Comparison of ENCODE assay signal across 20 cellular contexts in genomic region chr1:90936061-90936460, GRCh38.
DNase-seq lines count a peak whose midpoint lies in the region; ATAC-seq and TF ChIP-seq lines count a peak whose summit lies in the region.
"Had no signal": no experiment of that assay in that cellular context is flagged by ENCODE, and none has a peak within 500 bp of the region (broad histone marks: within the 10 kb centered on the region; RNA-seq: fewer than 3 reads in every experiment).

No MANE protein-coding gene starts in this region.

- no peak overlapping the region for H4K91ac ChIP-seq in H9 (ENCODE audit: insufficient read length, low read depth, low read length)

- TF ChIP-seq CTCF in Calu3 (IDR thresholded peaks at IDR 0.05; ENCODE audit: unreplicated experiment) (no peak), H9 (conservative IDR thresholded peaks at IDR 0.05) (no peak), fibroblast of pulmonary artery (IDR thresholded peaks at IDR 0.05; ENCODE audit: low read length, missing control alignments) (no peak)

- no peaks in the 10 kb centered on the region for H3K4me1 ChIP-seq in H9 (ENCODE audit: insufficient read depth, low read length)
- H3K4me1 ChIP-seq: SJCRH30 had no signal

- ATAC-seq in stimulated activated effector memory CD8-positive, alpha-beta T cell treated with anti-CD3 and anti-CD28 coated beads, Interleukin-12 subunit alpha, Interleukin-12 subunit beta, amount 100 ng/mL, for 72 hours = no peak
- no peak for ATAC-seq in GM21367 (IDR thresholded peaks at IDR 0.05; ENCODE audit: unreplicated experiment)

- H3K27me3 Mint-ChIP-seq in Calu3 (ENCODE audit: unreplicated experiment) = no peaks in the 10 kb centered on the region
- H3K27me3 Mint-ChIP-seq in H9 (ENCODE audit: low read depth) = no peaks in the 10 kb centered on the region
- H3K27me3 Mint-ChIP-seq in activated T-helper 2 cell treated with anti-CD3 and anti-CD28 coated beads, Interferon-gamma antibody, Interleukin-2, Interleukin-4, amounts not matched to agents 10 μg/mL and 5 μg/mL and 100 μg/mL, durations not matched to agents 14 hours and 24 hours and 36 hours (ENCODE audit: low read depth) = no peaks in the 10 kb centered on the region
- H3K27me3 Mint-ChIP-seq: CD8-positive, alpha-beta memory T cell had no signal

- H3K14ac ChIP-seq in H9 (ENCODE audit: insufficient read depth, low read length) = no peak overlapping the region

- DNase-seq in Calu3 (no peak), H9 (no peak), fibroblast of pulmonary artery (ENCODE audit: low read depth) (peak; percentile 19)
- DNase-seq in stimulated activated effector memory CD8-positive, alpha-beta T cell treated with anti-CD3 and anti-CD28 coated beads, Interleukin-12 subunit alpha, Interleukin-12 subunit beta, amount 100 ng/mL, for 72 hours (ENCODE audit: low spot score in 2 of 2) = no peak
- DNase-seq in stimulated activated CD4-positive, alpha-beta T cell treated with anti-CD3 and anti-CD28 coated beads, Interleukin-2, amount 100 ng/mL, for 48 hours = no peak
- DNase-seq in activated T-helper 2 cell treated with anti-CD3 and anti-CD28 coated beads, Interferon-gamma antibody, Interleukin-2, Interleukin-4, amounts not matched to agents 10 μg/mL and 5 μg/mL and 100 μg/mL, durations not matched to agents 14 hours and 24 hours and 36 hours (ENCODE audit: low spot score) = no peak
- DNase-seq: ACHN; C1 segment of cervical spinal cord; CD8-positive, alpha-beta memory T cell; GDM1; HFFc6; Kasumi-1; NCI-H1417; NCI-H1694 treated with DMSO at 0.1 percent for 48 hours; NCI-H2081 treated with DMSO at 0.1 percent for 48 hours; NCI-H2171 treated with DMSO at 0.1 percent for 48 hours; NCI-H524 treated with DMSO at 0.1 percent for 48 hours; NCI-H82; SJCRH30 had no signal

- no peak overlapping the region for H3K4ac ChIP-seq in H9 (ENCODE audit: low read depth, low read length)

- intact Hi-C loops in Calu3 (cut with micrococcal nuclease; ENCODE audit: unreplicated experiment) = loop anchor here (10.0 kb wide), 1 partner anchor 121 kb away; no protein-coding TSS in a partner anchor
- intact Hi-C loops in activated T-helper 2 cell treated with anti-CD3 and anti-CD28 coated beads, Interferon-gamma antibody, Interleukin-2, Interleukin-4, amounts not matched to agents 10 μg/mL and 5 μg/mL and 100 μg/mL, durations not matched to agents 14 hours and 24 hours and 36 hours (cut with micrococcal nuclease) = no loop called here

- H2BK15ac ChIP-seq in H9 (ENCODE audit: low read depth, low read length) = no peak overlapping the region

- H3T11ph ChIP-seq in H9 (ENCODE audit: low read length) = no peak overlapping the region

- no TSS peak for BruUV-seq in Calu3 (replicated peaks; lab: Mats Ljungman, UMichigan)

- no peaks in the 10 kb centered on the region for H3K23me2 ChIP-seq in H9 (ENCODE audit: insufficient read length, low read depth, low read length, poor library complexity, severe bottlenecking)

- H3K4me3 Mint-ChIP-seq in Calu3 (ENCODE audit: low read depth, unreplicated experiment) = peak overlapping the region; percentile 43
- no peak overlapping the region for H3K4me3 Mint-ChIP-seq in H9
- H3K4me3 Mint-ChIP-seq in stimulated activated effector memory CD8-positive, alpha-beta T cell treated with anti-CD3 and anti-CD28 coated beads, Interleukin-12 subunit alpha, Interleukin-12 subunit beta, amount 100 ng/mL, for 72 hours = no peak overlapping the region
- no peak overlapping the region for H3K4me3 Mint-ChIP-seq in activated T-helper 2 cell treated with anti-CD3 and anti-CD28 coated beads, Interferon-gamma antibody, Interleukin-2, Interleukin-4, amounts not matched to agents 10 μg/mL and 5 μg/mL and 100 μg/mL, durations not matched to agents 14 hours and 24 hours and 36 hours (ENCODE audit: low read depth)
- H3K4me3 Mint-ChIP-seq: CD8-positive, alpha-beta memory T cell; HFFc6 had no signal

- H3K27ac Mint-ChIP-seq in Calu3 (ENCODE audit: unreplicated experiment) = peak overlapping the region; percentile 74
- peak overlapping the region in 2 of 3 experiments; percentile 76 to 79; a peak in 2 of 7 replicates for H3K27ac Mint-ChIP-seq in H9
- H3K27ac Mint-ChIP-seq in stimulated activated effector memory CD8-positive, alpha-beta T cell treated with anti-CD3 and anti-CD28 coated beads, Interleukin-12 subunit alpha, Interleukin-12 subunit beta, amount 100 ng/mL, for 72 hours = peak overlapping the region; percentile 50
- H3K27ac Mint-ChIP-seq in activated T-helper 2 cell treated with anti-CD3 and anti-CD28 coated beads, Interferon-gamma antibody, Interleukin-2, Interleukin-4, amounts not matched to agents 10 μg/mL and 5 μg/mL and 100 μg/mL, durations not matched to agents 14 hours and 24 hours and 36 hours = no peak overlapping the region
- H3K27ac Mint-ChIP-seq: CD8-positive, alpha-beta memory T cell; HFFc6 had no signal

- H4K5ac ChIP-seq in H9 (ENCODE audit: insufficient read length, low read depth, low read length) = no peak overlapping the region

- peaks cover 4% of the 10 kb centered on the region; the same call in 1 of the 2 replicates for H3K79me2 ChIP-seq in H9 (ENCODE audit: insufficient read depth, low read length)

- H4K20me1 ChIP-seq in H9 (ENCODE audit: control insufficient read depth, insufficient read depth, insufficient read length) = no peaks in the 10 kb centered on the region

- H3K4me2 ChIP-seq in H9 (ENCODE audit: insufficient read depth, insufficient read length, low read length) = no peak overlapping the region

- no peaks in the 10 kb centered on the region for H3K27me3 ChIP-seq in H9 (ENCODE audit: insufficient read depth, low read length)
- H3K27me3 ChIP-seq: SJCRH30 had no signal

- H2BK120ac ChIP-seq in H9 (ENCODE audit: low read depth, low read length, poor library complexity, severe bottlenecking) = no peak overlapping the region

- H3K9me3 Mint-ChIP-seq in Calu3 (ENCODE audit: low read depth, unreplicated experiment) (no peaks in the 10 kb centered on the region), H9 (no peaks in the 10 kb centered on the region)
- H3K9me3 Mint-ChIP-seq in stimulated activated effector memory CD8-positive, alpha-beta T cell treated with anti-CD3 and anti-CD28 coated beads, Interleukin-12 subunit alpha, Interleukin-12 subunit beta, amount 100 ng/mL, for 72 hours = no peaks in the 10 kb centered on the region
- no peaks in the 10 kb centered on the region for H3K9me3 Mint-ChIP-seq in activated T-helper 2 cell treated with anti-CD3 and anti-CD28 coated beads, Interferon-gamma antibody, Interleukin-2, Interleukin-4, amounts not matched to agents 10 μg/mL and 5 μg/mL and 100 μg/mL, durations not matched to agents 14 hours and 24 hours and 36 hours
- H3K9me3 Mint-ChIP-seq: CD8-positive, alpha-beta memory T cell; HFFc6 had no signal

- H3K79me1 ChIP-seq in H9 (ENCODE audit: insufficient read depth, low read depth, low read length, poor library complexity, severe bottlenecking) = no peaks in the 10 kb centered on the region

- no peak overlapping the region for H2AK5ac ChIP-seq in H9 (ENCODE audit: insufficient read length, low read length)

- no peak overlapping the region for H3K23ac ChIP-seq in H9 (ENCODE audit: insufficient read length, low read depth, low read length)

- no peak overlapping the region for H3K18ac ChIP-seq in H9 (ENCODE audit: insufficient read length, low read depth, low read length)

- CTCF ChIA-PET in Calu3 (lab: Charles Lee) = interaction anchor here (1.2 to 2.2 kb wide), 4 partner anchors 10 to 229 kb away, joined by 3 to 9 read pairs (median 4); no protein-coding TSS in a partner anchor

- no peaks in the 10 kb centered on the region for H3K9me3 ChIP-seq in H9 (ENCODE audit: control insufficient read depth, low read depth, low read length)
- H3K9me3 ChIP-seq: SJCRH30 had no signal

- H2BK12ac ChIP-seq in H9 (ENCODE audit: insufficient read length, low read depth, low read length) = no peak overlapping the region

- no CpG with 5 or more reads among the region's 4 CpGs for WGBS in H9 (ENCODE audit: extremely low coverage, insufficient read length, low lambda C conversion rate)

- H2BK20ac ChIP-seq in H9 (ENCODE audit: low read depth, low read length, poor library complexity, severe bottlenecking) = no peak overlapping the region

- H2AFZ ChIP-seq in H9 (ENCODE audit: low read length) = no peak overlapping the region

- H2BK5ac ChIP-seq in H9 (ENCODE audit: insufficient read length, low read length) = no peak overlapping the region

- no peak overlapping the region for H3K56ac ChIP-seq in H9 (ENCODE audit: insufficient read length, low read depth, low read length)

- peaks cover 54% of the 10 kb centered on the region for H3K36me3 Mint-ChIP-seq in Calu3 (ENCODE audit: insufficient read depth, unreplicated experiment)
- H3K36me3 Mint-ChIP-seq in H9 (ENCODE audit: insufficient read depth in 1 of 3, low read depth in 3 of 3) = peaks cover 17 to 46% (median 39%) of the 10 kb centered on the region in 3 experiments; a peak in 6 of 7 replicates
- H3K36me3 Mint-ChIP-seq in stimulated activated effector memory CD8-positive, alpha-beta T cell treated with anti-CD3 and anti-CD28 coated beads, Interleukin-12 subunit alpha, Interleukin-12 subunit beta, amount 100 ng/mL, for 72 hours = peaks cover 70% of the 10 kb centered on the region
- H3K36me3 Mint-ChIP-seq in activated T-helper 2 cell treated with anti-CD3 and anti-CD28 coated beads, Interferon-gamma antibody, Interleukin-2, Interleukin-4, amounts not matched to agents 10 μg/mL and 5 μg/mL and 100 μg/mL, durations not matched to agents 14 hours and 24 hours and 36 hours (ENCODE audit: low read depth) = peaks cover 72% of the 10 kb centered on the region

- H3K27ac ChIP-seq in H9 (ENCODE audit: insufficient read length, low read depth, low read length) = no peak overlapping the region
- H3K27ac ChIP-seq: SJCRH30 had no signal

- no peak overlapping the region for H3K9ac ChIP-seq in H9 (ENCODE audit: extremely low read depth, insufficient read length, low read length)

- no peak overlapping the region for H4K8ac ChIP-seq in H9 (replicated peaks; ENCODE audit: insufficient read length, low read depth, low read length)

- H3K4me1 Mint-ChIP-seq in Calu3 (ENCODE audit: low read depth, unreplicated experiment) = peaks cover 30% of the 10 kb centered on the region
- peaks cover 17 to 24% of the 10 kb centered on the region in 2 experiments for H3K4me1 Mint-ChIP-seq in H9
- H3K4me1 Mint-ChIP-seq in stimulated activated effector memory CD8-positive, alpha-beta T cell treated with anti-CD3 and anti-CD28 coated beads, Interleukin-12 subunit alpha, Interleukin-12 subunit beta, amount 100 ng/mL, for 72 hours = peaks cover 52% of the 10 kb centered on the region
- peaks cover 3% of the 10 kb centered on the region for H3K4me1 Mint-ChIP-seq in activated T-helper 2 cell treated with anti-CD3 and anti-CD28 coated beads, Interferon-gamma antibody, Interleukin-2, Interleukin-4, amounts not matched to agents 10 μg/mL and 5 μg/mL and 100 μg/mL, durations not matched to agents 14 hours and 24 hours and 36 hours (ENCODE audit: low read depth)

- H3K4me3 ChIP-seq in fibroblast of pulmonary artery (replicated peaks; ENCODE audit: low read depth, low read length) = no peak overlapping the region
- H3K4me3 ChIP-seq: SJCRH30 had no signal
